7 cellular contexts compared by ENCODE assay signal in the genomic region with DNA sequence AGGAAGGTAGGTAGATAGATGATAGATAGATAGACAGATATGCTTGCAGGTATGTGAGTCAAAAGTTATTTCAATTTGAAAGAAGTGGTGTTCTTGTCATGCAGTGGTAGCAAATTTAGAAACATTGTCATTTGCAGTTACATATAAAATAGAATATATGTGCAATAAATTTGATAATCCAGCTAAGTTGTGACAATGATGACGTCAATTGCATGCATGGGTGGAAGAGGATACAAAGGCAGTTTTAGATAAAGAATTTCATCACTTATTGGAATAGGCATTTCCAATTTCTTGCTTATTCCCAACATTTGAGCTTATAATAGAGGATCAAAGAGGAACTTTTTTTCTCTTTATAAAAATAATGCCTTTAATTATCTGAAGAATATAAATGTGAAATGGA.
"Had no signal": no experiment of that assay in that cellular context is flagged by ENCODE, and none has a peak within 500 bp of the region (broad histone marks: within the 10 kb centered on the region; RNA-seq: fewer than 3 reads in every experiment).

No MANE protein-coding gene starts in this region.

- FAIRE-seq: HTR-8/SVneo, K562 had no signal

- H3K27ac ChIP-seq: HL-60, KMS-11 had no signal

- H3K4me3 ChIP-seq: K562 had no signal

- ATAC-seq: K562 had no signal

- DNase-seq: IMR-90, KBM-7, KG1 had no signal

- H3K4me2 ChIP-seq: KMS-11 had no signal

- H3K9ac ChIP-seq: KMS-11 had no signal
